Comparison of ENCODE assay signal across 1 cellular context in the genomic region with DNA sequence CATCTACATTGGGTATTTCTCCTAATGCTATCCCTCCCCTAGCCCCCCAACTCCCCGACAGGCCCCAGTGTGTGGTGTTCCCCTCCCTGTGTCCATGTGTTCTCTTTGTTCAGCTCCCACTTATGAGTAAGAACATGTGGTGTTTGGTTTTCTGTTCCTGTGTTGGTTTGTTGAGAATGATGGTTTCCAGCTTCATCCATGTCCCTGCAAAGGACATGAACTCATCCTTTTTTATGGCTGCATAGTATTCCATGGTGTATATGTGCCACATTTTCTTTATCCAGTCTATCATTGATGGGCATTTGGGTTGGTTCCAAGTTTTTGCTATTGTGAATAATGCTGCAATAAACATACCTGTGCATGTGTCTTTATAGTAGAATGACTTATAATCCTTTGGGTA.
TF ChIP-seq lines count a peak whose summit lies in the region.

No MANE protein-coding gene starts in this region.

TF ChIP-seq in HEK293, 187 proteins besides CTCF, POLR2A, EP300 and RAD21:
- TF ChIP-seq, protein P1, sequence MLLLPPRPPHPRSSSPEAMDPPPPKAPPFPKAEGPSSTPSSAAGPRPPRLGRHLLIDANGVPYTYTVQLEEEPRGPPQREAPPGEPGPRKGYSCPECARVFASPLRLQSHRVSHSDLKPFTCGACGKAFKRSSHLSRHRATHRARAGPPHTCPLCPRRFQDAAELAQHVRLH (tag by site-specific recombination; IDR thresholded peaks at IDR 0.05) = peak; percentile 83; the same call in 1 of the 2 replicates
- TF ChIP-seq ZNF146 (tag by site-specific recombination; IDR thresholded peaks at IDR 0.05) = peak; percentile 100
TF ChIP-seq in HEK293: peak in this region for 2; not testable (repeated sequence) for 185.
